Comparison of ENCODE assay signal across 8 cellular contexts in the genomic region with DNA sequence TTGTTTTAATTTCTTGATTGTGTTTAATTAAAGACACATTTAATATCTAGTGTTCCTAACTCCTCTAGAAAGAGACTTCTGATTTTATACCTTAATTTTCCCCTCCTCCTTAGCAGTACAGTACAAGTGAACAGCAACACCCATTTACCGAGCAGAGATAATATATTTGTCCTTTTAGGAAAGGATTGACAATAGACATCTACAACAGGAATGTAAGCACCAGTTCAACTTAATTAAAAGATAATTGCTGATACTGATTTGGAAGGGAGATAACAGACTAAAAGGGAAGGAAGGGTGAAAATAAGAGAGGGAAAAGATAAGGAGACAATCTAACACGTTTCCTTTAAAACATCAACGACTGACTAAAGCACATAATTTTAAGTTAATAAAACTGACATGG.
DNase-seq lines count a peak whose midpoint lies in the region; ATAC-seq and TF ChIP-seq lines count a peak whose summit lies in the region.

No MANE protein-coding gene starts in this region.

- H3K36me3 Mint-ChIP-seq in activated T-helper 1 cell treated with anti-CD3 and anti-CD28 coated beads, Interleukin-12 subunit alpha, Interleukin-12 subunit beta, Interleukin-2, Interleukin-4 antibody, amounts not matched to agents 30 ng/mL and 10 ng/mL and 1 ng/mL, durations not matched to agents 14 hours and 24 hours and 36 hours (ENCODE audit: low read depth), result peaks cover 3% of the 10 kb centered on the region

- H3K4me3 ChIP-seq in hepatocyte (peak overlapping the region; percentile 20), H7 (ENCODE audit: insufficient read depth, low read depth, low read length) (no peak overlapping the region)

- H3K9me2 ChIP-seq in hepatocyte (replicated peaks; ENCODE audit: insufficient read depth), result no peaks in the 10 kb centered on the region

- peak overlapping the region; percentile 71 for H3K4me2 ChIP-seq in hepatocyte

- peaks cover 14% of the 10 kb centered on the region for H3K4me1 ChIP-seq in hepatocyte (ENCODE audit: insufficient read depth)

- WGBS in hepatocyte (ENCODE audit: low lambda C conversion rate, missing lambda C conversion rate), result 13% methylated on average over 3 of the region's 3 CpGs

- H3K36me3 ChIP-seq in hepatocyte (replicated peaks; ENCODE audit: insufficient read depth, low read depth) (no peaks in the 10 kb centered on the region), H7 (replicated peaks; ENCODE audit: control insufficient read depth, insufficient read depth, low read length) (no peaks in the 10 kb centered on the region)

- H3K4me1 Mint-ChIP-seq in activated T-helper 1 cell treated with anti-CD3 and anti-CD28 coated beads, Interleukin-12 subunit alpha, Interleukin-12 subunit beta, Interleukin-2, Interleukin-4 antibody, amounts not matched to agents 30 ng/mL and 10 ng/mL and 1 ng/mL, durations not matched to agents 14 hours and 24 hours and 36 hours (ENCODE audit: low read depth), result peaks cover 26% of the 10 kb centered on the region
- H3K4me1 Mint-ChIP-seq in stimulated activated naive CD8-positive, alpha-beta T cell treated with anti-CD3 and anti-CD28 coated beads, Interleukin-15, amount 100 ng/mL, for 72 hours, result peaks cover 55% of the 10 kb centered on the region

- no peaks in the 10 kb centered on the region for H4K20me1 ChIP-seq in hepatocyte (ENCODE audit: insufficient read depth, poor library complexity, severe bottlenecking)

- no peak for DNase-seq in activated T-helper 1 cell treated with anti-CD3 and anti-CD28 coated beads, Interleukin-12 subunit alpha, Interleukin-12 subunit beta, Interleukin-2, Interleukin-4 antibody, amounts not matched to agents 30 ng/mL and 10 ng/mL and 1 ng/mL, durations not matched to agents 14 hours and 24 hours and 36 hours (ENCODE audit: low spot score)
- DNase-seq in hepatocyte (ENCODE audit: low spot score) (no peak), H7 (no peak), NCI-H82 treated with DMSO at 0.1 percent for 48 hours (lab: John Stamatoyannopoulos, UW; ENCODE audit: unreplicated experiment) (no peak), COR-L47 (lab: John Stamatoyannopoulos, UW) (no peak)
- DNase-seq in stimulated activated naive CD8-positive, alpha-beta T cell treated with anti-CD3 and anti-CD28 coated beads, Interleukin-15, amount 100 ng/mL, for 72 hours, result no peak

- H2AFZ ChIP-seq in hepatocyte, result peak overlapping the region; percentile 41

- H3K27me3 Mint-ChIP-seq in activated T-helper 1 cell treated with anti-CD3 and anti-CD28 coated beads, Interleukin-12 subunit alpha, Interleukin-12 subunit beta, Interleukin-2, Interleukin-4 antibody, amounts not matched to agents 30 ng/mL and 10 ng/mL and 1 ng/mL, durations not matched to agents 14 hours and 24 hours and 36 hours (ENCODE audit: insufficient read depth), result no peaks in the 10 kb centered on the region
- no peaks in the 10 kb centered on the region for H3K27me3 Mint-ChIP-seq in stimulated activated naive CD8-positive, alpha-beta T cell treated with anti-CD3 and anti-CD28 coated beads, Interleukin-15, amount 100 ng/mL, for 72 hours

- no peaks in the 10 kb centered on the region for H3K9me3 Mint-ChIP-seq in activated T-helper 1 cell treated with anti-CD3 and anti-CD28 coated beads, Interleukin-12 subunit alpha, Interleukin-12 subunit beta, Interleukin-2, Interleukin-4 antibody, amounts not matched to agents 30 ng/mL and 10 ng/mL and 1 ng/mL, durations not matched to agents 14 hours and 24 hours and 36 hours
- H3K9me3 Mint-ChIP-seq in stimulated activated naive CD8-positive, alpha-beta T cell treated with anti-CD3 and anti-CD28 coated beads, Interleukin-15, amount 100 ng/mL, for 72 hours, result no peaks in the 10 kb centered on the region

- TF ChIP-seq CTCF in hepatocyte (IDR thresholded peaks at IDR 0.05; ENCODE audit: poor library complexity), result no peak

- no peaks in the 10 kb centered on the region for H3K9me3 ChIP-seq in hepatocyte (ENCODE audit: low read depth)

- intact Hi-C loops in activated T-helper 1 cell treated with anti-CD3 and anti-CD28 coated beads, Interleukin-12 subunit alpha, Interleukin-12 subunit beta, Interleukin-2, Interleukin-4 antibody, amounts not matched to agents 30 ng/mL and 10 ng/mL and 1 ng/mL, durations not matched to agents 14 hours and 24 hours and 36 hours (cut with micrococcal nuclease), result loop anchor here (1.0 to 5.0 kb wide), 4 partner anchors 20 to 119 kb away; partner anchors contain the start of gene SRPK2

- peak overlapping the region; percentile 77 for H3K27ac ChIP-seq in hepatocyte

- H3K79me2 ChIP-seq in hepatocyte, result peaks cover 75% of the 10 kb centered on the region

- H3K27ac Mint-ChIP-seq in activated T-helper 1 cell treated with anti-CD3 and anti-CD28 coated beads, Interleukin-12 subunit alpha, Interleukin-12 subunit beta, Interleukin-2, Interleukin-4 antibody, amounts not matched to agents 30 ng/mL and 10 ng/mL and 1 ng/mL, durations not matched to agents 14 hours and 24 hours and 36 hours, result peak overlapping the region; percentile 57
- peak overlapping the region; percentile 96 to 97 for H3K27ac Mint-ChIP-seq in stimulated activated naive CD8-positive, alpha-beta T cell treated with anti-CD3 and anti-CD28 coated beads, Interleukin-15, amount 100 ng/mL, for 72 hours

- no peaks in the 10 kb centered on the region for H3K27me3 ChIP-seq in hepatocyte
- no peaks in the 10 kb centered on the region for H3K27me3 ChIP-seq in H7 (ENCODE audit: control insufficient read depth, insufficient read depth, low read length)

- peak overlapping the region; percentile 72 for H3K4me3 Mint-ChIP-seq in activated T-helper 1 cell treated with anti-CD3 and anti-CD28 coated beads, Interleukin-12 subunit alpha, Interleukin-12 subunit beta, Interleukin-2, Interleukin-4 antibody, amounts not matched to agents 30 ng/mL and 10 ng/mL and 1 ng/mL, durations not matched to agents 14 hours and 24 hours and 36 hours
- peak overlapping the region; percentile 89 to 97 for H3K4me3 Mint-ChIP-seq in stimulated activated naive CD8-positive, alpha-beta T cell treated with anti-CD3 and anti-CD28 coated beads, Interleukin-15, amount 100 ng/mL, for 72 hours

- ATAC-seq in GM19328 (IDR thresholded peaks at IDR 0.05; ENCODE audit: unreplicated experiment) (peak; percentile 24), HG03103 (IDR thresholded peaks at IDR 0.05; ENCODE audit: low read depth, unreplicated experiment) (peak; percentile 10)
- ATAC-seq in stimulated activated naive CD8-positive, alpha-beta T cell treated with anti-CD3 and anti-CD28 coated beads, Interleukin-15, amount 100 ng/mL, for 72 hours, result peak; percentile 24
